Comparison of ENCODE assay signal across 12 cellular contexts in genomic region chr9:97527626-97528528, GRCh38. TPM values are rescaled to one million over a fixed set of nuclear protein-coding genes. Genes with fewer than 3 reads are reported as not detected.
DNase-seq lines count a peak whose midpoint lies in the region; ATAC-seq and TF ChIP-seq lines count a peak whose summit lies in the region.
"Had no signal": no experiment of that assay in that cellular context is flagged by ENCODE, and none has a peak within 500 bp of the region (broad histone marks: within the 10 kb centered on the region; RNA-seq: fewer than 3 reads in every experiment).

No MANE protein-coding gene starts in this region.

- dilution Hi-C loops in IMR-90 (cut with HindIII; ENCODE audit: low sequenced_read_pairs, unreplicated experiment): no loop called here

- H3K27me3 Mint-ChIP-seq in T-cell: no peaks in the 10 kb centered on the region

- H2BK120ac ChIP-seq in IMR-90 (ENCODE audit: low read depth, low read length) (no peak overlapping the region), trophoblast cell (ENCODE audit: insufficient read depth, low read length, poor library complexity) (no peak overlapping the region)

- TF ChIP-seq POLR2A in IMR-90 (IDR thresholded peaks at IDR 0.05; ENCODE audit: low read depth, low read length) (no peak), esophagus squamous epithelium (IDR thresholded peaks at IDR 0.05) (no peak)

- no peaks in the 10 kb centered on the region for H3K4me1 Mint-ChIP-seq in T-cell
- H3K4me1 Mint-ChIP-seq: B cell had no signal

- in situ Hi-C loops in IMR-90 (cut with MboI; ENCODE audit: low sequenced_read_pairs): no loop called here

- no peak overlapping the region for H3K9ac ChIP-seq in IMR-90 (ENCODE audit: low read depth, low read length)
- no peak overlapping the region for H3K9ac ChIP-seq in trophoblast cell (ENCODE audit: low read length)

- H3K14ac ChIP-seq in IMR-90 (replicated peaks; ENCODE audit: low read depth, low read length): no peak overlapping the region
- H3K14ac ChIP-seq in trophoblast cell (ENCODE audit: low read length): peak overlapping the region; percentile 40

- H4K12ac ChIP-seq in trophoblast cell (ENCODE audit: low read depth, low read length): no peak overlapping the region

- no peak overlapping the region for H3K4me2 ChIP-seq in IMR-90 (ENCODE audit: low read depth, low read length)
- H3K4me2 ChIP-seq in trophoblast cell (ENCODE audit: low read length): no peak overlapping the region
- H3K4me2 ChIP-seq: hepatocyte had no signal

- H2AFZ ChIP-seq in IMR-90 (replicated peaks; ENCODE audit: low read length, poor library complexity) (no peak overlapping the region), trophoblast cell (ENCODE audit: insufficient read depth, low read length, poor library complexity) (no peak overlapping the region)
- H2AFZ ChIP-seq: hepatocyte had no signal

- H2AK5ac ChIP-seq in IMR-90 (ENCODE audit: low read depth, low read length) (no peak overlapping the region), trophoblast cell (ENCODE audit: low read length) (no peak overlapping the region)

- H3K4ac ChIP-seq in IMR-90 (ENCODE audit: low read depth, low read length): no peak overlapping the region
- H3K4ac ChIP-seq in trophoblast cell (ENCODE audit: low read depth, low read length): no peak overlapping the region

- no peak overlapping the region for H2BK20ac ChIP-seq in IMR-90 (ENCODE audit: low read depth, low read length)

- H4K91ac ChIP-seq in IMR-90 (ENCODE audit: insufficient read depth, low read depth, low read length) (no peak overlapping the region), trophoblast cell (ENCODE audit: low read depth, low read length) (no peak overlapping the region)

- BruUV-seq in IMR-90 (replicated peaks; lab: Mats Ljungman, UMichigan): no TSS peak

- no peak for ATAC-seq in IMR-90 (ENCODE audit: low read depth)
- ATAC-seq in T-cell (replicated peaks in 1 of 4): no peak

- CTCF ChIA-PET in IMR-90 (lab: Yijun Ruan, JAX): interaction anchor here (1.0 kb wide), 1 partner anchor 12 kb away, joined by 3 read pairs; no protein-coding TSS in a partner anchor
- CTCF ChIA-PET in T-cell (lab: Charles Lee): interaction anchor here in 1 of 2 donors (0.6 kb wide), 1 partner anchor 1320 kb away, joined by 10 read pairs; no protein-coding TSS in a partner anchor

- H4K5ac ChIP-seq in IMR-90 (ENCODE audit: low read depth, low read length): no peak overlapping the region

- H3K9me3 ChIP-seq in IMR-90 (ENCODE audit: control insufficient read depth, insufficient read depth, low read length) (no peaks in the 10 kb centered on the region), esophagus squamous epithelium (no peaks in the 10 kb centered on the region), trophoblast cell (ENCODE audit: insufficient read depth, low read depth, low read length) (no peaks in the 10 kb centered on the region)

- H3K9me3 Mint-ChIP-seq in T-cell: no peaks in the 10 kb centered on the region

- TF ChIP-seq RAD21 in IMR-90 (IDR thresholded peaks at IDR 0.05; ENCODE audit: low read length): no peak

- peak overlapping the region; percentile 25 for H2AK9ac ChIP-seq in IMR-90 (replicated peaks; ENCODE audit: low read depth, low read length, poor library complexity)

- H2BK15ac ChIP-seq in IMR-90 (ENCODE audit: low read depth, low read length): no peak overlapping the region

- H3K4me3 ChIP-seq in GM06990 (replicated peaks; ENCODE audit: low read depth, low read length) (no peak overlapping the region), IMR-90 (ENCODE audit: insufficient read depth, low read depth, low read length) (no peak overlapping the region), esophagus squamous epithelium (no peak overlapping the region), trophoblast cell (ENCODE audit: low read depth, low read length) (no peak overlapping the region)
- H3K4me3 ChIP-seq: hepatocyte had no signal

- peaks cover 9% of the 10 kb centered on the region for H3K4me1 ChIP-seq in IMR-90 (ENCODE audit: control insufficient read depth, insufficient read depth, low read length)
- H3K4me1 ChIP-seq in esophagus squamous epithelium: peaks cover 0 to 34% (median 17%) of the 10 kb centered on the region in 3 donors
- peaks cover 3 to 8% of the 10 kb centered on the region in 2 experiments for H3K4me1 ChIP-seq in trophoblast cell (ENCODE audit: control insufficient read depth in 1 of 2, insufficient read depth in 2 of 2, low read length in 2 of 2)

- H3K4me3 Mint-ChIP-seq in T-cell: no peak overlapping the region
- H3K4me3 Mint-ChIP-seq: B cell had no signal

- no peak overlapping the region for H2BK5ac ChIP-seq in IMR-90 (ENCODE audit: low read depth, low read length, poor library complexity, severe bottlenecking)
- H2BK5ac ChIP-seq in trophoblast cell (ENCODE audit: low read depth, low read length, poor library complexity): no peak overlapping the region

- H3K9me1 ChIP-seq in IMR-90 (ENCODE audit: insufficient read depth, low read length): no peaks in the 10 kb centered on the region; the same call in none of the 2 replicates

- 82% methylated on average over 8 of the region's 18 CpGs; no CpG with 5 or more reads in 1 of the 2 experiments for WGBS in IMR-90 (ENCODE audit: extremely low coverage in 2 of 2, insufficient read length in 1 of 2), 2 experiments
- 72 to 86% methylated on average over 10 to 13 of the region's 18 CpGs for WGBS in esophagus squamous epithelium, 2 donors
- 100% methylated on average over 2 of the region's 18 CpGs for WGBS in trophoblast cell (ENCODE audit: extremely low coverage, insufficient coverage, insufficient read length)

- H3K79me2 ChIP-seq in trophoblast cell (ENCODE audit: control insufficient read depth, insufficient read depth, low read length, poor library complexity): no peaks in the 10 kb centered on the region
- H3K79me2 ChIP-seq: hepatocyte had no signal

- DNase-seq in GM06990 (ENCODE audit: extremely low read depth, insufficient read length) (peak; percentile 34), IMR-90 (no peak), esophagus squamous epithelium (lab: John Stamatoyannopoulos, UW) (no peak), trophoblast cell (no peak), NCI-H1436 treated with DMSO at 0.1 percent for 48 hours (lab: John Stamatoyannopoulos, UW) (no peak), T-cell (no peak), ureter (ENCODE audit: low spot score) (no peak)
- no peak for DNase-seq in activated CD4-positive, alpha-beta T cell treated with anti-CD3 and anti-CD28 coated beads, Interleukin-2, amount 50 U/mL, for 1 hour
- DNase-seq: NCI-H1105 treated with DMSO at 0.1 percent for 48 hours; stimulated activated naive CD4-positive, alpha-beta T cell treated with Interleukin-2 at 50 U/mL for 16 hours had no signal

- H3K27ac ChIP-seq in IMR-90 (ENCODE audit: insufficient read depth, low read length): no peak overlapping the region
- peak overlapping the region; percentile 38 to 85 (median 67) for H3K27ac ChIP-seq in esophagus squamous epithelium
- no peak overlapping the region for H3K27ac ChIP-seq in trophoblast cell (ENCODE audit: low read depth, low read length)
- H3K27ac ChIP-seq: hepatocyte had no signal

- H3K27me3 ChIP-seq in GM06990 (replicated peaks; ENCODE audit: control insufficient read depth, insufficient read depth, low read length) (no peaks in the 10 kb centered on the region), IMR-90 (ENCODE audit: control insufficient read depth, insufficient read depth, low read length) (no peaks in the 10 kb centered on the region), esophagus squamous epithelium (peaks cover 0 to 5% (median 0%) of the 10 kb centered on the region in 4 donors), trophoblast cell (ENCODE audit: insufficient read depth, low read length) (no peaks in the 10 kb centered on the region)
- H3K27me3 ChIP-seq: hepatocyte had no signal

- H2BK12ac ChIP-seq in trophoblast cell (ENCODE audit: low read length): no peak overlapping the region

- H3K18ac ChIP-seq in IMR-90 (ENCODE audit: low read depth, low read length): no peak overlapping the region
- H3K18ac ChIP-seq in trophoblast cell (ENCODE audit: low read length): no peak overlapping the region

- no peak overlapping the region for H3K27ac Mint-ChIP-seq in T-cell
- H3K27ac Mint-ChIP-seq: B cell had no signal

- no peaks in the 10 kb centered on the region for H3K36me3 Mint-ChIP-seq in T-cell

- POLR2A ChIA-PET in IMR-90 (lab: Charles Lee; ENCODE audit: unreplicated experiment): no interaction called here
- POLR2A ChIA-PET in T-cell (lab: Charles Lee): interaction anchor here in 1 of 2 donors (0.6 kb wide), 1 partner anchor 11 kb away, joined by 3 read pairs; no protein-coding TSS in a partner anchor

- H3K79me1 ChIP-seq in IMR-90 (ENCODE audit: low read depth in 1 of 2, low read length in 2 of 2) (no peaks in the 10 kb centered on the region), trophoblast cell (ENCODE audit: low read length) (peaks cover 2% of the 10 kb centered on the region)

- no peaks in the 10 kb centered on the region for H4K20me1 ChIP-seq in IMR-90 (ENCODE audit: insufficient read depth, low read length)

- H3K23ac ChIP-seq in IMR-90 (ENCODE audit: low read depth, low read length): no peak overlapping the region
- H3K23ac ChIP-seq in trophoblast cell (ENCODE audit: low read length): no peak overlapping the region

- intact Hi-C loops in IMR-90 (cut with micrococcal nuclease) (no loop called here), esophagus squamous epithelium (cut with DNase I) (no loop called here)

- TF ChIP-seq CTCF in GM06990 (IDR thresholded peaks at IDR 0.05; ENCODE audit: insufficient read depth, low read length, poor library complexity, severe bottlenecking) (no peak), IMR-90 (conservative IDR thresholded peaks at IDR 0.05; ENCODE audit: low read depth, low read length) (no peak), esophagus squamous epithelium (IDR thresholded peaks at IDR 0.05) (no peak)

- peaks cover 3% of the 10 kb centered on the region for H3K36me3 ChIP-seq in GM06990 (ENCODE audit: control insufficient read depth, insufficient read depth, low read length)
- peaks cover 11% of the 10 kb centered on the region; the same call in 1 of the 2 replicates for H3K36me3 ChIP-seq in IMR-90 (ENCODE audit: control insufficient read depth, insufficient read depth, low read length)
- peaks cover 0 to 7% (median 0%) of the 10 kb centered on the region in 3 donors for H3K36me3 ChIP-seq in esophagus squamous epithelium
- no peaks in the 10 kb centered on the region for H3K36me3 ChIP-seq in trophoblast cell (ENCODE audit: control insufficient read depth in 1 of 2, insufficient read depth in 2 of 2, low read length in 2 of 2)

- H4K8ac ChIP-seq in IMR-90 (ENCODE audit: low read depth in 2 of 2, low read length in 2 of 2) (no peak overlapping the region), trophoblast cell (ENCODE audit: low read depth, low read length) (no peak overlapping the region)

- no peak overlapping the region for H3K56ac ChIP-seq in IMR-90 (ENCODE audit: extremely low read depth, insufficient read depth, low read length)

RNA-seq across cellular contexts. Expression of gene TMOD1, which starts 26.4 kb away (rescaled TPM):
- total RNA-seq in IMR-90 (2012; rRNA removed): 0.18 and 0.28 TPM in 2 replicates
- 0.19 and 0.38 TPM in 2 replicates for polyA plus RNA-seq in IMR-90 (2012; rRNA removed)
- polyA plus RNA-seq in IMR-90 (2012; cell fraction: cytosol; rRNA removed): 0.16 and 0.26 TPM in 2 replicates
- polyA plus RNA-seq in IMR-90 (2012; cell fraction: nucleus; rRNA removed; ENCODE audit: low replicate concordance): 0.10 and 0.66 TPM in 2 replicates
- 10 to 100 TPM in 1 of 4 donors, 1 to 10 TPM in 2, under 1 TPM in 1; 0.15 to 13.4 (median 2.4) TPM for total RNA-seq in esophagus squamous epithelium
- polyA plus RNA-seq in trophoblast cell (2013): 2.1 and 2.2 TPM in 2 replicates
- total RNA-seq in T-cell: 1 to 10 TPM in 4 of 5 donors, under 1 TPM in 1; 0.70 to 1.9 (median 1.3) TPM
- 29.3 TPM for total RNA-seq in ureter

Comparison
In these comparisons a context has a peak if more than half of its experiments do, and no peak if none do; other contexts are left out.
1. H3K27ac ChIP-seq: peak in esophagus squamous epithelium (4 of 4); none in IMR-90 (single experiment) and trophoblast cell (single experiment).